In the genomic region with DNA sequence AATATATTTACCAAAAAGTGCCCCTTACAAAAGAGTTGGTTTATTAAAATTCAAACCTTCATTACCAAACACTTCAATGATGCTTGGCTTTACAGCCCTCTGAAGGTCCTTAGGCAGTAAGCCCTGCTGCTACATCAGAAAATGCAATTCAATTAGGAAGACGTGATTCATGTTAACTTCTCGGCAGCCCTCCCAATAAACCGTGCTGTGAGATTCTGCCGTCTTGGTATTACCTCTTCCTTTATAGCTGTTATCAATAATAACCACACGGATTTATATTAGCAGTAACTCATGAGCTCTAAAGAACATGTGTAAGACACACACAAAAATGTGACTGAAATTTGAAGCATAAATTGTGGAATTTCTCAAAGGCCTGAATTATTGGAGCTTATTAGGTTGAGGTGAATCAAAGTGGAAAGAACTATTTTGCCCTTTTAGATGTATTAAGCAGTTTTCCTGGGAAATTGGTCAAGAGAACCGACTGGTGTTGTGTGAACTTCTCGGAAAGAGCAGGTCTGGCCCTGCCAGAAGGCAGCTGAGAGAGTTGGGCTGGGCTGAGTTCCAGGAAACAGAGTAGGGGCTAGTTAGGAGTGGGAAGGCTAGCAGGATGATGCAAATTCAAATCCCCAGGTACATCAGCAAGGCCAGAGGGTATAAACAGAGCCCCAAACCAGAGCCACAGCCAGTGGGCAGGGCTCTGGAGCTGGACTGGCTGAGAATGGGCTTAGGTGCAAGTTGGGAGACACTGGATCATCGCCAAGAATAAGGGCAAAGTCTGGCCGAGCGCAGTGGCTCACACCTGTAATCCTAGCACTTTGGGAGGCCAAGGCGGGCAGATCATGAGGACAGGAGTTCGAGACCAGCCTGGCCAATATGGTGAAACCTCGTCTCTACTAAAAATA, we compare ENCODE assay signal across 1 cellular context.
A peak's percentile ranks its signal among the peaks of the same experiment; 100 is the strongest.
TF ChIP-seq lines count a peak whose summit lies in the region.

No MANE protein-coding gene starts in this region.

TF ChIP-seq in K562, 482 proteins besides CTCF, POLR2A, EP300 and RAD21 (continued from another document and continues in another):
- TF ChIP-seq, protein P1, sequence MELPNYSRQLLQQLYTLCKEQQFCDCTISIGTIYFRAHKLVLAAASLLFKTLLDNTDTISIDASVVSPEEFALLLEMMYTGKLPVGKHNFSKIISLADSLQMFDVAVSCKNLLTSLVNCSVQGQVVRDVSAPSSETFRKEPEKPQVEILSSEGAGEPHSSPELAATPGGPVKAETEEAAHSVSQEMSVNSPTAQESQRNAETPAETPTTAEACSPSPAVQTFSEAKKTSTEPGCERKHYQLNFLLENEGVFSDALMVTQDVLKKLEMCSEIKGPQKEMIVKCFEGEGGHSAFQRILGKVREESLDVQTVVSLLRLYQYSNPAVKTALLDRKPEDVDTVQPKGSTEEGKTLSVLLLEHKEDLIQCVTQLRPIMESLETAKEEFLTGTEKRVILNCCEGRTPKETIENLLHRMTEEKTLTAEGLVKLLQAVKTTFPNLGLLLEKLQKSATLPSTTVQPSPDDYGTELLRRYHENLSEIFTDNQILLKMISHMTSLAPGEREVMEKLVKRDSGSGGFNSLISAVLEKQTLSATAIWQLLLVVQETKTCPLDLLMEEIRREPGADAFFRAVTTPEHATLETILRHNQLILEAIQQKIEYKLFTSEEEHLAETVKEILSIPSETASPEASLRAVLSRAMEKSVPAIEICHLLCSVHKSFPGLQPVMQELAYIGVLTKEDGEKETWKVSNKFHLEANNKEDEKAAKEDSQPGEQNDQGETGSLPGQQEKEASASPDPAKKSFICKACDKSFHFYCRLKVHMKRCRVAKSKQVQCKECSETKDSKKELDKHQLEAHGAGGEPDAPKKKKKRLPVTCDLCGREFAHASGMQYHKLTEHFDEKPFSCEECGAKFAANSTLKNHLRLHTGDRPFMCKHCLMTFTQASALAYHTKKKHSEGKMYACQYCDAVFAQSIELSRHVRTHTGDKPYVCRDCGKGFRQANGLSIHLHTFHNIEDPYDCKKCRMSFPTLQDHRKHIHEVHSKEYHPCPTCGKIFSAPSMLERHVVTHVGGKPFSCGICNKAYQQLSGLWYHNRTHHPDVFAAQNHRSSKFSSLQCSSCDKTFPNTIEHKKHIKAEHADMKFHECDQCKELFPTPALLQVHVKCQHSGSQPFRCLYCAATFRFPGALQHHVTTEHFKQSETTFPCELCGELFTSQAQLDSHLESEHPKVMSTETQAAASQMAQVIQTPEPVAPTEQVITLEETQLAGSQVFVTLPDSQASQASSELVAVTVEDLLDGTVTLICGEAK (IDR thresholded peaks at IDR 0.05), result peak; percentile 16; the same call in 1 of the 2 replicates
- TF ChIP-seq, protein P1 (CRISPR knock-in tag; IDR thresholded peaks at IDR 0.05), result no peak
- TF ChIP-seq ETV5 (CRISPR knock-in tag; IDR thresholded peaks at IDR 0.05; ENCODE audit: low read depth) (0 out of 2 replicates have a peak, but pooled peaks have one; percentile 43), LARP7 (IDR thresholded peaks at IDR 0.05) (0 out of 2 replicates have a peak, but pooled peaks have one; percentile 20), SLC30A9 (CRISPR knock-in tag; IDR thresholded peaks at IDR 0.05) (peak; percentile 44; the same call in 1 of the 2 replicates), MTA3 (IDR thresholded peaks at IDR 0.05; ENCODE audit: borderline replicate concordance) (0 out of 2 replicates have a peak, but pooled peaks have one; percentile 53), L3MBTL2 (IDR thresholded peaks at IDR 0.05) (peak; percentile 84), IRF2 (CRISPR knock-in tag; IDR thresholded peaks at IDR 0.05) (no peak), TEAD4 (IDR thresholded peaks at IDR 0.05; ENCODE audit: low read length) (peak; percentile 13; the same call in 1 of the 2 replicates), TEAD4 (CRISPR knock-in tag; IDR thresholded peaks at IDR 0.05; ENCODE audit: borderline replicate concordance) (no peak), MAFG (tag; conservative IDR thresholded peaks at IDR 0.05) (no peak), EGR1 (conservative IDR thresholded peaks at IDR 0.05) (no peak), NR3C1 (CRISPR knock-in tag; IDR thresholded peaks at IDR 0.05) (no peak), TCF3 (CRISPR knock-in tag; IDR thresholded peaks at IDR 0.05) (peak; percentile 56)
- TF ChIP-seq, protein P2, sequence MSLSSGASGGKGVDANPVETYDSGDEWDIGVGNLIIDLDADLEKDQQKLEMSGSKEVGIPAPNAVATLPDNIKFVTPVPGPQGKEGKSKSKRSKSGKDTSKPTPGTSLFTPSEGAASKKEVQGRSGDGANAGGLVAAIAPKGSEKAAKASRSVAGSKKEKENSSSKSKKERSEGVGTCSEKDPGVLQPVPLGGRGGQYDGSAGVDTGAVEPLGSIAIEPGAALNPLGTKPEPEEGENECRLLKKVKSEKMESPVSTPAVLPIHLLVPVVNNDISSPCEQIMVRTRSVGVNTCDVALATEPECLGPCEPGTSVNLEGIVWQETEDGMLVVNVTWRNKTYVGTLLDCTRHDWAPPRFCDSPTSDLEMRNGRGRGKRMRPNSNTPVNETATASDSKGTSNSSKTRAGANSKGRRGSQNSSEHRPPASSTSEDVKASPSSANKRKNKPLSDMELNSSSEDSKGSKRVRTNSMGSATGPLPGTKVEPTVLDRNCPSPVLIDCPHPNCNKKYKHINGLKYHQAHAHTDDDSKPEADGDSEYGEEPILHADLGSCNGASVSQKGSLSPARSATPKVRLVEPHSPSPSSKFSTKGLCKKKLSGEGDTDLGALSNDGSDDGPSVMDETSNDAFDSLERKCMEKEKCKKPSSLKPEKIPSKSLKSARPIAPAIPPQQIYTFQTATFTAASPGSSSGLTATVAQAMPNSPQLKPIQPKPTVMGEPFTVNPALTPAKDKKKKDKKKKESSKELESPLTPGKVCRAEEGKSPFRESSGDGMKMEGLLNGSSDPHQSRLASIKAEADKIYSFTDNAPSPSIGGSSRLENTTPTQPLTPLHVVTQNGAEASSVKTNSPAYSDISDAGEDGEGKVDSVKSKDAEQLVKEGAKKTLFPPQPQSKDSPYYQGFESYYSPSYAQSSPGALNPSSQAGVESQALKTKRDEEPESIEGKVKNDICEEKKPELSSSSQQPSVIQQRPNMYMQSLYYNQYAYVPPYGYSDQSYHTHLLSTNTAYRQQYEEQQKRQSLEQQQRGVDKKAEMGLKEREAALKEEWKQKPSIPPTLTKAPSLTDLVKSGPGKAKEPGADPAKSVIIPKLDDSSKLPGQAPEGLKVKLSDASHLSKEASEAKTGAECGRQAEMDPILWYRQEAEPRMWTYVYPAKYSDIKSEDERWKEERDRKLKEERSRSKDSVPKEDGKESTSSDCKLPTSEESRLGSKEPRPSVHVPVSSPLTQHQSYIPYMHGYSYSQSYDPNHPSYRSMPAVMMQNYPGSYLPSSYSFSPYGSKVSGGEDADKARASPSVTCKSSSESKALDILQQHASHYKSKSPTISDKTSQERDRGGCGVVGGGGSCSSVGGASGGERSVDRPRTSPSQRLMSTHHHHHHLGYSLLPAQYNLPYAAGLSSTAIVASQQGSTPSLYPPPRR (CRISPR knock-in tag; IDR thresholded peaks at IDR 0.05; ENCODE audit: borderline replicate concordance), result no peak
- TF ChIP-seq, protein P3, sequence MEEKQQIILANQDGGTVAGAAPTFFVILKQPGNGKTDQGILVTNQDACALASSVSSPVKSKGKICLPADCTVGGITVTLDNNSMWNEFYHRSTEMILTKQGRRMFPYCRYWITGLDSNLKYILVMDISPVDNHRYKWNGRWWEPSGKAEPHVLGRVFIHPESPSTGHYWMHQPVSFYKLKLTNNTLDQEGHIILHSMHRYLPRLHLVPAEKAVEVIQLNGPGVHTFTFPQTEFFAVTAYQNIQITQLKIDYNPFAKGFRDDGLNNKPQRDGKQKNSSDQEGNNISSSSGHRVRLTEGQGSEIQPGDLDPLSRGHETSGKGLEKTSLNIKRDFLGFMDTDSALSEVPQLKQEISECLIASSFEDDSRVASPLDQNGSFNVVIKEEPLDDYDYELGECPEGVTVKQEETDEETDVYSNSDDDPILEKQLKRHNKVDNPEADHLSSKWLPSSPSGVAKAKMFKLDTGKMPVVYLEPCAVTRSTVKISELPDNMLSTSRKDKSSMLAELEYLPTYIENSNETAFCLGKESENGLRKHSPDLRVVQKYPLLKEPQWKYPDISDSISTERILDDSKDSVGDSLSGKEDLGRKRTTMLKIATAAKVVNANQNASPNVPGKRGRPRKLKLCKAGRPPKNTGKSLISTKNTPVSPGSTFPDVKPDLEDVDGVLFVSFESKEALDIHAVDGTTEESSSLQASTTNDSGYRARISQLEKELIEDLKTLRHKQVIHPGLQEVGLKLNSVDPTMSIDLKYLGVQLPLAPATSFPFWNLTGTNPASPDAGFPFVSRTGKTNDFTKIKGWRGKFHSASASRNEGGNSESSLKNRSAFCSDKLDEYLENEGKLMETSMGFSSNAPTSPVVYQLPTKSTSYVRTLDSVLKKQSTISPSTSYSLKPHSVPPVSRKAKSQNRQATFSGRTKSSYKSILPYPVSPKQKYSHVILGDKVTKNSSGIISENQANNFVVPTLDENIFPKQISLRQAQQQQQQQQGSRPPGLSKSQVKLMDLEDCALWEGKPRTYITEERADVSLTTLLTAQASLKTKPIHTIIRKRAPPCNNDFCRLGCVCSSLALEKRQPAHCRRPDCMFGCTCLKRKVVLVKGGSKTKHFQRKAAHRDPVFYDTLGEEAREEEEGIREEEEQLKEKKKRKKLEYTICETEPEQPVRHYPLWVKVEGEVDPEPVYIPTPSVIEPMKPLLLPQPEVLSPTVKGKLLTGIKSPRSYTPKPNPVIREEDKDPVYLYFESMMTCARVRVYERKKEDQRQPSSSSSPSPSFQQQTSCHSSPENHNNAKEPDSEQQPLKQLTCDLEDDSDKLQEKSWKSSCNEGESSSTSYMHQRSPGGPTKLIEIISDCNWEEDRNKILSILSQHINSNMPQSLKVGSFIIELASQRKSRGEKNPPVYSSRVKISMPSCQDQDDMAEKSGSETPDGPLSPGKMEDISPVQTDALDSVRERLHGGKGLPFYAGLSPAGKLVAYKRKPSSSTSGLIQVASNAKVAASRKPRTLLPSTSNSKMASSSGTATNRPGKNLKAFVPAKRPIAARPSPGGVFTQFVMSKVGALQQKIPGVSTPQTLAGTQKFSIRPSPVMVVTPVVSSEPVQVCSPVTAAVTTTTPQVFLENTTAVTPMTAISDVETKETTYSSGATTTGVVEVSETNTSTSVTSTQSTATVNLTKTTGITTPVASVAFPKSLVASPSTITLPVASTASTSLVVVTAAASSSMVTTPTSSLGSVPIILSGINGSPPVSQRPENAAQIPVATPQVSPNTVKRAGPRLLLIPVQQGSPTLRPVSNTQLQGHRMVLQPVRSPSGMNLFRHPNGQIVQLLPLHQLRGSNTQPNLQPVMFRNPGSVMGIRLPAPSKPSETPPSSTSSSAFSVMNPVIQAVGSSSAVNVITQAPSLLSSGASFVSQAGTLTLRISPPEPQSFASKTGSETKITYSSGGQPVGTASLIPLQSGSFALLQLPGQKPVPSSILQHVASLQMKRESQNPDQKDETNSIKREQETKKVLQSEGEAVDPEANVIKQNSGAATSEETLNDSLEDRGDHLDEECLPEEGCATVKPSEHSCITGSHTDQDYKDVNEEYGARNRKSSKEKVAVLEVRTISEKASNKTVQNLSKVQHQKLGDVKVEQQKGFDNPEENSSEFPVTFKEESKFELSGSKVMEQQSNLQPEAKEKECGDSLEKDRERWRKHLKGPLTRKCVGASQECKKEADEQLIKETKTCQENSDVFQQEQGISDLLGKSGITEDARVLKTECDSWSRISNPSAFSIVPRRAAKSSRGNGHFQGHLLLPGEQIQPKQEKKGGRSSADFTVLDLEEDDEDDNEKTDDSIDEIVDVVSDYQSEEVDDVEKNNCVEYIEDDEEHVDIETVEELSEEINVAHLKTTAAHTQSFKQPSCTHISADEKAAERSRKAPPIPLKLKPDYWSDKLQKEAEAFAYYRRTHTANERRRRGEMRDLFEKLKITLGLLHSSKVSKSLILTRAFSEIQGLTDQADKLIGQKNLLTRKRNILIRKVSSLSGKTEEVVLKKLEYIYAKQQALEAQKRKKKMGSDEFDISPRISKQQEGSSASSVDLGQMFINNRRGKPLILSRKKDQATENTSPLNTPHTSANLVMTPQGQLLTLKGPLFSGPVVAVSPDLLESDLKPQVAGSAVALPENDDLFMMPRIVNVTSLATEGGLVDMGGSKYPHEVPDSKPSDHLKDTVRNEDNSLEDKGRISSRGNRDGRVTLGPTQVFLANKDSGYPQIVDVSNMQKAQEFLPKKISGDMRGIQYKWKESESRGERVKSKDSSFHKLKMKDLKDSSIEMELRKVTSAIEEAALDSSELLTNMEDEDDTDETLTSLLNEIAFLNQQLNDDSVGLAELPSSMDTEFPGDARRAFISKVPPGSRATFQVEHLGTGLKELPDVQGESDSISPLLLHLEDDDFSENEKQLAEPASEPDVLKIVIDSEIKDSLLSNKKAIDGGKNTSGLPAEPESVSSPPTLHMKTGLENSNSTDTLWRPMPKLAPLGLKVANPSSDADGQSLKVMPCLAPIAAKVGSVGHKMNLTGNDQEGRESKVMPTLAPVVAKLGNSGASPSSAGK (IDR thresholded peaks at IDR 0.05), result peak; percentile 87
